ENCODE assay signal across 10 cellular contexts in genomic region chr4:76028242-76028859, GRCh38. TPM values are rescaled to one million over a fixed set of nuclear protein-coding genes. Genes with fewer than 3 reads are reported as not detected.
DNase-seq lines count a peak whose midpoint lies in the region; ATAC-seq, FAIRE-seq and TF ChIP-seq lines count a peak whose summit lies in the region.
"Had no signal": no experiment of that assay in that cellular context is flagged by ENCODE, and none has a peak within 500 bp of the region (broad histone marks: within the 10 kb centered on the region; RNA-seq: fewer than 3 reads in every experiment).

No MANE protein-coding gene starts in this region.

- intact Hi-C loops in activated CD8-positive, alpha-beta T cell treated with anti-CD3 and anti-CD28 coated beads for 36 hours (cut with micrococcal nuclease): no loop called here

- H2AFZ ChIP-seq in Karpas-422 (ENCODE audit: low read length): no peak overlapping the region

- no peaks in the 10 kb centered on the region for H3K9me2 ChIP-seq in Karpas-422 (replicated peaks; ENCODE audit: insufficient read depth, low read length)

- POLR2A ChIA-PET in A549 (lab: Yijun Ruan, JAX): no interaction called here
- POLR2A ChIA-PET in activated CD8-positive, alpha-beta T cell treated with anti-CD3 and anti-CD28 coated beads for 36 hours (lab: Charles Lee): no interaction called here

- H3K4me1 ChIP-seq in A549: no peaks in the 10 kb centered on the region
- peaks cover 6% of the 10 kb centered on the region for H3K4me1 ChIP-seq in Karpas-422 (ENCODE audit: low read length)

- no peaks in the 10 kb centered on the region for H3K79me2 ChIP-seq in Karpas-422 (ENCODE audit: low read length)

- H3K4me3 Mint-ChIP-seq in activated CD8-positive, alpha-beta T cell treated with anti-CD3 and anti-CD28 coated beads for 36 hours: peak overlapping the region; percentile 42

- FAIRE-seq in A549 (lab: Jason Lieb, UNC): no peak

- no peak for TF ChIP-seq RAD21 in A549 (conservative IDR thresholded peaks at IDR 0.05 in 1 of 2, IDR thresholded peaks at IDR 0.05 in 1 of 2)

- no peak overlapping the region for H3K27ac ChIP-seq in A549
- no peak overlapping the region for H3K27ac ChIP-seq in Karpas-422 (ENCODE audit: low read length)

- TF ChIP-seq CTCF in A549 (IDR thresholded peaks at IDR 0.05): no peak
- TF ChIP-seq CTCF in activated CD8-positive, alpha-beta T cell treated with anti-CD3 and anti-CD28 coated beads for 36 hours (IDR thresholded peaks at IDR 0.05): no peak

- H3K9me3 ChIP-seq in A549 (no peaks in the 10 kb centered on the region), Karpas-422 (ENCODE audit: low read length) (no peaks in the 10 kb centered on the region)

- no peaks in the 10 kb centered on the region for H3K27me3 ChIP-seq in Karpas-422 (ENCODE audit: low read length)

- H3K4me3 ChIP-seq in A549 (no peak overlapping the region), Karpas-422 (ENCODE audit: low read length) (no peak overlapping the region)

- no peak for TF ChIP-seq POLR2A in A549 (IDR thresholded peaks at IDR 0.05; ENCODE audit: low read length)

- WGBS in A549 (ENCODE audit: missing lambda C conversion rate): 30% methylated on average over 8 of the region's 8 CpGs

- CTCF ChIA-PET in A549 (lab: Yijun Ruan, JAX): no interaction called here
- CTCF ChIA-PET in activated CD8-positive, alpha-beta T cell treated with anti-CD3 and anti-CD28 coated beads for 36 hours (lab: Charles Lee): no interaction called here

- H3K36me3 Mint-ChIP-seq in activated CD8-positive, alpha-beta T cell treated with anti-CD3 and anti-CD28 coated beads for 36 hours (ENCODE audit: low read depth): no peaks in the 10 kb centered on the region

- no peaks in the 10 kb centered on the region for H3K9me3 Mint-ChIP-seq in activated CD8-positive, alpha-beta T cell treated with anti-CD3 and anti-CD28 coated beads for 36 hours

- peak overlapping the region; percentile 22 for H3K27ac Mint-ChIP-seq in activated CD8-positive, alpha-beta T cell treated with anti-CD3 and anti-CD28 coated beads for 36 hours

- H3K4me2 ChIP-seq in A549 (peak overlapping the region; percentile 28; the same call in 1 of the 3 replicates), Karpas-422 (ENCODE audit: low read depth, low read length, poor library complexity, severe bottlenecking) (peak overlapping the region; percentile 20)

- no peaks in the 10 kb centered on the region for H3K36me3 ChIP-seq in Karpas-422 (ENCODE audit: insufficient read depth, low read length)

- H4K20me1 ChIP-seq in Karpas-422 (ENCODE audit: insufficient read depth, low read depth, low read length): no peaks in the 10 kb centered on the region

- H3K27me3 Mint-ChIP-seq in activated CD8-positive, alpha-beta T cell treated with anti-CD3 and anti-CD28 coated beads for 36 hours: peaks cover 14% of the 10 kb centered on the region

- no peak overlapping the region for H3K9ac ChIP-seq in Karpas-422 (ENCODE audit: low read length)

- no peak for ATAC-seq in A549
- no peak for ATAC-seq in activated CD8-positive, alpha-beta T cell treated with anti-CD3 and anti-CD28 coated beads for 36 hours
- no peak for ATAC-seq in GM21737 (IDR thresholded peaks at IDR 0.05; ENCODE audit: unreplicated experiment)

- DNase-seq in A549 (ENCODE audit: low read depth in 1 of 2, low spot score in 1 of 2): no peak
- no peak for DNase-seq in Karpas-422
- no peak for DNase-seq in activated CD8-positive, alpha-beta T cell treated with anti-CD3 and anti-CD28 coated beads for 36 hours
- DNase-seq in kidney glomerular epithelial cell (lab: John Stamatoyannopoulos, UW): peak; percentile 15
- no peak for DNase-seq in HPDE6-E6E7 (ENCODE audit: extremely low spot score)
- no peak for DNase-seq in NCI-H526 treated with DMSO at 0.1 percent for 48 hours (lab: John Stamatoyannopoulos, UW)
- DNase-seq in superior temporal gyrus (ENCODE audit: extremely low spot score): no peak
- DNase-seq: activated CD8-positive, alpha-beta memory T cell treated with anti-CD3 and anti-CD28 coated beads, Interleukin-2, amount 50 U/mL, for 4 hours had no signal

- TF ChIP-seq EP300 in A549 (IDR thresholded peaks at IDR 0.05): no peak

- peaks cover 21% of the 10 kb centered on the region for H3K4me1 Mint-ChIP-seq in activated CD8-positive, alpha-beta T cell treated with anti-CD3 and anti-CD28 coated beads for 36 hours (ENCODE audit: low read depth)

TF ChIP-seq in A549, 52 proteins besides CTCF, POLR2A, EP300 and RAD21 (continues in another document):
- no peak for TF ChIP-seq GATA3 (IDR thresholded peaks at IDR 0.05; ENCODE audit: borderline replicate concordance)
- TF ChIP-seq ESRRA (IDR thresholded peaks at IDR 0.05; ENCODE audit: borderline replicate concordance, low read length): no peak
- TF ChIP-seq RARB (CRISPR knock-in tag; IDR thresholded peaks at IDR 0.05): no peak
- TF ChIP-seq, protein P1, sequence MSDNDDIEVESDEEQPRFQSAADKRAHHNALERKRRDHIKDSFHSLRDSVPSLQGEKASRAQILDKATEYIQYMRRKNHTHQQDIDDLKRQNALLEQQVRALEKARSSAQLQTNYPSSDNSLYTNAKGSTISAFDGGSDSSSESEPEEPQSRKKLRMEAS (IDR thresholded peaks at IDR 0.05): no peak
- TF ChIP-seq, protein P2, sequence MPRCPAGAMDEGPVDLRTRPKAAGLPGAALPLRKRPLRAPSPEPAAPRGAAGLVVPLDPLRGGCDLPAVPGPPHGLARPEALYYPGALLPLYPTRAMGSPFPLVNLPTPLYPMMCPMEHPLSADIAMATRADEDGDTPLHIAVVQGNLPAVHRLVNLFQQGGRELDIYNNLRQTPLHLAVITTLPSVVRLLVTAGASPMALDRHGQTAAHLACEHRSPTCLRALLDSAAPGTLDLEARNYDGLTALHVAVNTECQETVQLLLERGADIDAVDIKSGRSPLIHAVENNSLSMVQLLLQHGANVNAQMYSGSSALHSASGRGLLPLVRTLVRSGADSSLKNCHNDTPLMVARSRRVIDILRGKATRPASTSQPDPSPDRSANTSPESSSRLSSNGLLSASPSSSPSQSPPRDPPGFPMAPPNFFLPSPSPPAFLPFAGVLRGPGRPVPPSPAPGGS (IDR thresholded peaks at IDR 0.05): no peak
- TF ChIP-seq HES2 (IDR thresholded peaks at IDR 0.05): no peak
- TF ChIP-seq MYC (IDR thresholded peaks at IDR 0.05; ENCODE audit: borderline replicate concordance, low read length): no peak
- no peak for TF ChIP-seq HDAC2 (IDR thresholded peaks at IDR 0.05)

RNA-seq across cellular contexts. Expression of gene CXCL10, which starts 5.1 kb away (rescaled TPM):
- polyA plus RNA-seq in A549 (2011; rRNA removed) (not detected in 2 replicates), A549 (2017; fragmentation: RNase III; extraction: RNeasy Plus Mini Kit Qiagen cat#74134 plus additional on column Dnase treatment) (not detected in 3 replicates)
- polyA plus RNA-seq in A549 (2012; cell fraction: cytosol; rRNA removed): not detected in 2 replicates
- not detected in 2 replicates for polyA plus RNA-seq in A549 (2012; cell fraction: nucleus; rRNA removed)
- polyA minus RNA-seq in A549 (2011; rRNA and poly(A)+ RNA removed): not detected in 2 replicates
- not detected in 2 replicates for total RNA-seq in Karpas-422 (2014; rRNA removed; shearing (Covaris generic); ENCODE audit: low replicate concordance)
- total RNA-seq in activated CD8-positive, alpha-beta T cell treated with anti-CD3 and anti-CD28 coated beads for 36 hours: 1 to 10 TPM in 1 of 2 experiments, under 1 TPM in 1; 0.68 to 1.1 TPM

RNA-seq across cellular contexts. Expression of gene CXCL11, which starts 7.5 kb away (rescaled TPM):
- polyA plus RNA-seq in A549 (2011; rRNA removed): not detected in 2 replicates
- polyA plus RNA-seq in A549 (2012; cell fraction: cytosol; rRNA removed): not detected in 2 replicates
- not detected in 2 replicates for polyA plus RNA-seq in A549 (2012; cell fraction: nucleus; rRNA removed)
- polyA plus RNA-seq in A549 (2017; fragmentation: RNase III; extraction: RNeasy Plus Mini Kit Qiagen cat#74134 plus additional on column Dnase treatment): not detected in 3 replicates
- polyA minus RNA-seq in A549 (2011; rRNA and poly(A)+ RNA removed): not detected in 2 replicates
- total RNA-seq in Karpas-422 (2014; rRNA removed; shearing (Covaris generic); ENCODE audit: low replicate concordance): not detected in 2 replicates
- total RNA-seq in activated CD8-positive, alpha-beta T cell treated with anti-CD3 and anti-CD28 coated beads for 36 hours: not detected

RNA-seq across cellular contexts. Expression of gene CXCL9, which starts 21.0 kb away (rescaled TPM):
- polyA plus RNA-seq in A549 (2011; rRNA removed) (not detected in 2 replicates), A549 (2017; fragmentation: RNase III; extraction: RNeasy Plus Mini Kit Qiagen cat#74134 plus additional on column Dnase treatment) (not detected in 3 replicates)
- not detected in 2 replicates for polyA plus RNA-seq in A549 (2012; cell fraction: cytosol; rRNA removed)
- not detected in 2 replicates for polyA plus RNA-seq in A549 (2012; cell fraction: nucleus; rRNA removed)
- not detected in 2 replicates for polyA minus RNA-seq in A549 (2011; rRNA and poly(A)+ RNA removed)
- not detected in 2 replicates for total RNA-seq in Karpas-422 (2014; rRNA removed; shearing (Covaris generic); ENCODE audit: low replicate concordance)
- 1 to 10 TPM; 1.3 to 1.5 TPM for total RNA-seq in activated CD8-positive, alpha-beta T cell treated with anti-CD3 and anti-CD28 coated beads for 36 hours
- total RNA-seq: renal cortical epithelial cell had no signal

RNA-seq across cellular contexts. Expression of gene SDAD1, which starts 37.6 kb away (rescaled TPM):
- polyA plus RNA-seq in A549 (2011; rRNA removed) (18.3 and 18.9 TPM in 2 replicates), A549 (2017; fragmentation: RNase III; extraction: RNeasy Plus Mini Kit Qiagen cat#74134 plus additional on column Dnase treatment) (12.0 to 12.6 TPM (median 12.3 TPM) in 3 replicates)
- polyA plus RNA-seq in A549 (2012; cell fraction: cytosol; rRNA removed): 4.2 and 4.5 TPM in 2 replicates
- polyA plus RNA-seq in A549 (2012; cell fraction: nucleus; rRNA removed): 2.8 and 3.1 TPM in 2 replicates
- 7.9 and 8.6 TPM in 2 replicates for polyA minus RNA-seq in A549 (2011; rRNA and poly(A)+ RNA removed)
- 24.9 and 27.3 TPM in 2 replicates for total RNA-seq in Karpas-422 (2014; rRNA removed; shearing (Covaris generic); ENCODE audit: low replicate concordance)
- total RNA-seq in activated CD8-positive, alpha-beta T cell treated with anti-CD3 and anti-CD28 coated beads for 36 hours: 10 to 100 TPM; 45.0 to 47.5 TPM

RNA-seq across cellular contexts. Expression of gene ART3, which starts 46.2 kb away (rescaled TPM):
- polyA plus RNA-seq in A549 (2011; rRNA removed): not detected in 2 replicates
- polyA plus RNA-seq in A549 (2012; cell fraction: cytosol; rRNA removed): not detected in 2 replicates
- polyA plus RNA-seq in A549 (2012; cell fraction: nucleus; rRNA removed): not detected in 2 replicates
- polyA plus RNA-seq in A549 (2017; fragmentation: RNase III; extraction: RNeasy Plus Mini Kit Qiagen cat#74134 plus additional on column Dnase treatment): not detected in 3 replicates
- not detected in 2 replicates for polyA minus RNA-seq in A549 (2011; rRNA and poly(A)+ RNA removed)
- total RNA-seq in Karpas-422 (2014; rRNA removed; shearing (Covaris generic); ENCODE audit: low replicate concordance): not detected in 2 replicates
- total RNA-seq in activated CD8-positive, alpha-beta T cell treated with anti-CD3 and anti-CD28 coated beads for 36 hours: not detected
- total RNA-seq: renal cortical epithelial cell had no signal
